Comparison of ENCODE assay signal across 11 cellular contexts in the genomic region with DNA sequence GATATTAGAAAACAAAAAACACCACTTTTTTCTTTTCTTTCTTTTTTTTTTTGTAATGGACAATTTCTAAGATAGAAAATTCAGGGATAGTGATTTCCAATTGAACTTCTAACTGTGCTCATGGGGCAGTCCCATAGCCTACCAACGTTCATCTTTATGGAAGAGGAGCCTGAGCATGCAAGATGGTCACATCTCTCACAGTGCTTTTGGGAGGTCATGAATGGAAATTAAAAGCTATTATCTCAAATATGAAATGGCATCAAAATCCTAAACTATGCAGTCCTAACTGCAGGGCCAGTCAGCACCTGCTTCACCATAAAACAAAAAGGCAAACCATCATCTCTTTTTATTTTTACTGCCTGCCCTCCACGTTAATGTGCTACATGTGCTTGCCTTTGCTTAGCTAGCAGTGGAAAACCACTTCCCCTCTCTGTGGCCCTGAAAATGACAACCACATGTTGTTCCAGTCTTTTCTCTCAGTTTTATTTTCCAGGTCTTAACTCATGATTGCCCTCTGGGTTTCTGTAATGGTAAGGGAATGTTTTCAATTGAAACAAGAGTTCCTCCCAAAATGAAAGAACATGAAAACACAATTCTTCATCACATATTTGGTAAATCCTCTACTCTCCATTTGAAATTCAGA. TPM values are rescaled to one million over a fixed set of nuclear protein-coding genes. Genes with fewer than 3 reads are reported as not detected.
DNase-seq lines count a peak whose midpoint lies in the region; TF ChIP-seq lines count a peak whose summit lies in the region.
"Had no signal": no experiment of that assay in that cellular context is flagged by ENCODE, and none has a peak within 500 bp of the region (broad histone marks: within the 10 kb centered on the region; RNA-seq: fewer than 3 reads in every experiment).

No MANE protein-coding gene starts in this region.

- DNase-seq in GM04503 (ENCODE audit: low read depth) (peak; percentile 51), HCEC 1CT (peak; percentile 25), SK-N-SH (no peak), inferior parietal cortex (ENCODE audit: extremely low spot score) (peak; percentile 5), NCI-H2107 (lab: John Stamatoyannopoulos, UW) (no peak), NCI-H1417 (lab: John Stamatoyannopoulos, UW) (no peak), glutamatergic neuron (no peak), MG63 (no peak)
- DNase-seq: activated CD8-positive, alpha-beta memory T cell treated with anti-CD3 and anti-CD28 coated beads for 24 hours had no signal

- no peaks in the 10 kb centered on the region for H3K9me2 ChIP-seq in SK-N-SH

- no peaks in the 10 kb centered on the region for H4K20me1 ChIP-seq in SK-N-SH (ENCODE audit: insufficient read depth)

- H3K27ac Mint-ChIP-seq in glutamatergic neuron (ENCODE audit: unreplicated experiment) = no peak overlapping the region

- H3K27me3 Mint-ChIP-seq in glutamatergic neuron (ENCODE audit: unreplicated experiment) = no peaks in the 10 kb centered on the region

- POLR2A ChIA-PET in SK-N-SH (lab: Yijun Ruan, JAX) = no interaction called here

- no peaks in the 10 kb centered on the region for H3K36me3 ChIP-seq in SK-N-SH (replicated peaks in 1 of 2; ENCODE audit: control insufficient read depth in 1 of 2, insufficient read depth in 2 of 2, low read length in 1 of 2)
- no peaks in the 10 kb centered on the region for H3K36me3 ChIP-seq in MG63

- H3K79me2 ChIP-seq in SK-N-SH (ENCODE audit: insufficient read depth) = no peaks in the 10 kb centered on the region

- no peak overlapping the region for H3K4me2 ChIP-seq in SK-N-SH

- CTCF ChIA-PET in SK-N-SH (lab: Yijun Ruan, JAX) = interaction anchor here (1.0 to 1.8 kb wide), 2 partner anchors 27 to 50 kb away, joined by 3 to 6 read pairs; no protein-coding TSS in a partner anchor

- WGBS in SK-N-SH (ENCODE audit: low lambda C conversion rate) = 23% methylated on average over 2 of the region's 2 CpGs

- H3K4me3 ChIP-seq in SK-N-SH (ENCODE audit: low read depth in 2 of 2, low read length in 1 of 2) (no peak overlapping the region), MG63 (no peak overlapping the region)

- H3K9ac ChIP-seq in SK-N-SH = no peak overlapping the region

- no peaks in the 10 kb centered on the region for H3K9me3 Mint-ChIP-seq in glutamatergic neuron (ENCODE audit: unreplicated experiment)

- no peak overlapping the region for H3K4me3 Mint-ChIP-seq in glutamatergic neuron (ENCODE audit: unreplicated experiment)

- no peaks in the 10 kb centered on the region for H3K36me3 Mint-ChIP-seq in glutamatergic neuron (ENCODE audit: unreplicated experiment)

- peaks cover 0 to 4% of the 10 kb centered on the region in 2 experiments; a peak in 2 of 4 replicates for H3K4me1 ChIP-seq in SK-N-SH (ENCODE audit: control insufficient read depth in 1 of 2, insufficient read depth in 2 of 2, low read depth in 1 of 2, low read length in 1 of 2)

- H3K27ac ChIP-seq in SK-N-SH (ENCODE audit: low read depth in 2 of 2, low read length in 1 of 2) = peak overlapping the region in 1 of 2 experiments; percentile 39; a peak in 1 of 4 replicates

- peak; percentile 15; the same call in 1 of the 2 replicates for TF ChIP-seq RAD21 in SK-N-SH (IDR thresholded peaks at IDR 0.05; ENCODE audit: low read length)

- H2AFZ ChIP-seq in SK-N-SH (ENCODE audit: low read depth) = no peak overlapping the region

- no peaks in the 10 kb centered on the region for H3K9me3 ChIP-seq in SK-N-SH
- peaks cover 18% of the 10 kb centered on the region for H3K9me3 ChIP-seq in MG63

- no peaks in the 10 kb centered on the region for H3F3A ChIP-seq in SK-N-SH (replicated peaks; ENCODE audit: insufficient read depth)

- H3K27me3 ChIP-seq in SK-N-SH (ENCODE audit: insufficient read depth) = no peaks in the 10 kb centered on the region
- no peaks in the 10 kb centered on the region for H3K27me3 ChIP-seq in MG63

- no peak for TF ChIP-seq EP300 in SK-N-SH (IDR thresholded peaks at IDR 0.05; ENCODE audit: borderline replicate concordance in 1 of 2, low read depth in 1 of 2, low read length in 1 of 2)

- peaks cover 2% of the 10 kb centered on the region for H3K4me1 Mint-ChIP-seq in glutamatergic neuron (ENCODE audit: low read depth, unreplicated experiment)

- no peak for TF ChIP-seq CTCF in SK-N-SH (IDR thresholded peaks at IDR 0.05)
- TF ChIP-seq CTCF in glutamatergic neuron (IDR thresholded peaks at IDR 0.05; ENCODE audit: partially characterized antibody, unreplicated experiment) = no peak

TF ChIP-seq in SK-N-SH, 30 proteins besides CTCF, POLR2A, EP300 and RAD21:
- peak; percentile 38; the same call in 1 of the 2 replicates for TF ChIP-seq TCF12 (IDR thresholded peaks at IDR 0.05)
- peak; percentile 82 for TF ChIP-seq MXI1 (IDR thresholded peaks at IDR 0.05; ENCODE audit: low read depth, low read length)
- TF ChIP-seq MEF2A (IDR thresholded peaks at IDR 0.05; ENCODE audit: borderline replicate concordance, low read depth) = no peak

RNA-seq across cellular contexts. Expression of a gene that starts 16.7 kb away (rescaled TPM):
- polyA plus RNA-seq in SK-N-SH (2012; rRNA removed) = not detected in 2 replicates
- not detected in 2 replicates for polyA plus RNA-seq in SK-N-SH (2012; cell fraction: cytosol; rRNA removed)
- polyA plus RNA-seq in SK-N-SH (2012; cell fraction: nucleus; rRNA removed) = 0.15 TPM in 1 of 2 replicates, not detected in the other
- not detected for total RNA-seq in glutamatergic neuron (ENCODE audit: unreplicated experiment)
- total RNA-seq in MG63 (2014; rRNA removed; shearing (Covaris generic); ENCODE audit: low replicate concordance) = 0.81 and 4.1 TPM in 2 replicates
- total RNA-seq: glomerular endothelial cell, skeletal muscle tissue had no signal

RNA-seq across cellular contexts. Expression of a gene that starts 29.6 kb away (rescaled TPM):
- polyA plus RNA-seq in SK-N-SH (2012; rRNA removed) = under 0.01 TPM in 1 of 2 replicates, not detected in the other
- 0.01 TPM in 2 replicates for polyA plus RNA-seq in SK-N-SH (2012; cell fraction: cytosol; rRNA removed)
- polyA plus RNA-seq in SK-N-SH (2012; cell fraction: nucleus; rRNA removed) = 0.02 TPM in 1 of 2 replicates, not detected in the other
- total RNA-seq in glutamatergic neuron (ENCODE audit: unreplicated experiment) = 0.10 TPM
- total RNA-seq in MG63 (2014; rRNA removed; shearing (Covaris generic); ENCODE audit: low replicate concordance) = 3.8 and 6.7 TPM in 2 replicates

Comparison
In these comparisons a context has a peak if more than half of its experiments do, and no peak if none do; other contexts are left out.
1. DNase-seq: peak in GM04503 (single experiment), HCEC 1CT (single experiment) and inferior parietal cortex (single experiment); none in SK-N-SH (single experiment), NCI-H2107 (single experiment), NCI-H1417 (0 of 3), glutamatergic neuron (single experiment) and MG63 (single experiment).